13 cellular contexts compared by ENCODE assay signal in the genomic region with DNA sequence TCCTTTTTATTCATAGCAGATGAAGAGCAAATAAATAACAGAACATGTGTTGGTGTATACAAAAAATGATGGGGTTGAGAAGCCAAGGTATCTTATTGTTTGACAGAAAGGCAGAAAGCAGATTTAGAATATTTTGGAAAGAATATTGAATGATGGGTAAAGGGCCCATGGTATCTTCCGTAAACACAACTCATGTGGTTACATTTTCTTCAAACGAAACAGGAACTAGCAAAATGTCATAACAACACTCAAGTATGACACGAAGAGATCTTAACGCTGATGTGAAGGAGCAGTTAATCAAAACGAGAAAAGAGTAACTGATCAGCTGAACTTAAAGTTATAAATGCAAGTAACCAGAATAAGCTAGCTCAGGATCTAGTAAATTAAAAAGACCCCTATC.
DNase-seq lines count a peak whose midpoint lies in the region; ATAC-seq and TF ChIP-seq lines count a peak whose summit lies in the region.
"Had no signal": no experiment of that assay in that cellular context is flagged by ENCODE, and none has a peak within 500 bp of the region (broad histone marks: within the 10 kb centered on the region; RNA-seq: fewer than 3 reads in every experiment).

No MANE protein-coding gene starts in this region.

- no peak overlapping the region for H3K27ac ChIP-seq in CD4-positive, alpha-beta memory T cell (ENCODE audit: low read depth, low read length)
- H3K27ac ChIP-seq in suprapubic skin (no peak overlapping the region), adrenal gland (no peak overlapping the region), Peyer's patch (peak overlapping the region in 2 of 4 donors; percentile 32 to 49)
- H3K27ac ChIP-seq: VCaP had no signal

- DNase-seq in CD4-positive, alpha-beta memory T cell = peak in 1 of 5 donors; percentile 2
- no peak for DNase-seq in T-helper 2 cell treated with Interferon-gamma antibody and Interleukin-4, amounts not matched to agents 5 μg/mL and 100 μg/mL, for 36 hours (ENCODE audit: low spot score)
- DNase-seq in suprapubic skin (ENCODE audit: low spot score in 2 of 2) (no peak), adrenal gland (no peak), Peyer's patch (no peak), NCI-H2196 (lab: John Stamatoyannopoulos, UW; ENCODE audit: unreplicated experiment) (no peak)
- DNase-seq: activated naive CD4-positive, alpha-beta T cell treated with Interleukin-2 at 50 U/mL for 16 hours; Caco-2; NK-92 treated with Interleukin-12 subunit alpha and Interleukin-12 subunit beta, amount 100 ng/mL, for 24 hours had no signal

- no peaks in the 10 kb centered on the region for H3K27me3 ChIP-seq in CD4-positive, alpha-beta memory T cell (ENCODE audit: insufficient read depth, low read length)
- H3K27me3 ChIP-seq in suprapubic skin (no peaks in the 10 kb centered on the region), adrenal gland (no peaks in the 10 kb centered on the region), Peyer's patch (no peaks in the 10 kb centered on the region)

- peaks cover 0 to 6% (median 2%) of the 10 kb centered on the region in 4 donors for H3K4me1 Mint-ChIP-seq in CD4-positive, alpha-beta memory T cell
- H3K4me1 Mint-ChIP-seq in T-helper 2 cell treated with Interferon-gamma antibody and Interleukin-4, amounts not matched to agents 5 μg/mL and 100 μg/mL, for 36 hours (ENCODE audit: low read depth) = peaks cover 15% of the 10 kb centered on the region

- no peak overlapping the region for H3K4me3 ChIP-seq in CD4-positive, alpha-beta memory T cell (ENCODE audit: low read length in 2 of 2)
- H3K4me3 ChIP-seq in suprapubic skin = no peak overlapping the region
- no peak overlapping the region for H3K4me3 ChIP-seq in adrenal gland
- no peak overlapping the region for H3K4me3 ChIP-seq in Peyer's patch
- H3K4me3 ChIP-seq: smooth muscle cell had no signal

- H3K4me3 Mint-ChIP-seq in CD4-positive, alpha-beta memory T cell = peak overlapping the region in 6 of 8 donors; percentile 7 to 54 (median 12)
- peak overlapping the region; percentile 51 for H3K4me3 Mint-ChIP-seq in T-helper 2 cell treated with Interferon-gamma antibody and Interleukin-4, amounts not matched to agents 5 μg/mL and 100 μg/mL, for 36 hours

- TF ChIP-seq EP300 in suprapubic skin (IDR thresholded peaks at IDR 0.05) = no peak

- intact Hi-C loops in CD4-positive, alpha-beta memory T cell (cut with micrococcal nuclease) = no loop called here
- intact Hi-C loops in adrenal gland (cut with DNase I) = no loop called here

- no peak for TF ChIP-seq CTCF in suprapubic skin (IDR thresholded peaks at IDR 0.05)
- TF ChIP-seq CTCF in adrenal gland (IDR thresholded peaks at IDR 0.05) = no peak
- TF ChIP-seq CTCF in Peyer's patch (IDR thresholded peaks at IDR 0.05) = no peak

- H3K4me1 ChIP-seq in CD4-positive, alpha-beta memory T cell (ENCODE audit: insufficient read depth, low read length) = no peaks in the 10 kb centered on the region
- H3K4me1 ChIP-seq in suprapubic skin = peaks cover 4% of the 10 kb centered on the region
- H3K4me1 ChIP-seq in adrenal gland (replicated peaks in 1 of 2) = no peaks in the 10 kb centered on the region
- H3K4me1 ChIP-seq in Peyer's patch = no peaks in the 10 kb centered on the region
- H3K4me1 ChIP-seq: Caco-2 had no signal

- H3K27ac Mint-ChIP-seq in CD4-positive, alpha-beta memory T cell = peak overlapping the region in 2 of 7 donors; percentile 9
- H3K27ac Mint-ChIP-seq in T-helper 2 cell treated with Interferon-gamma antibody and Interleukin-4, amounts not matched to agents 5 μg/mL and 100 μg/mL, for 36 hours = peak overlapping the region; percentile 68

- H3K36me3 ChIP-seq in CD4-positive, alpha-beta memory T cell (ENCODE audit: insufficient read depth, low read length) = no peaks in the 10 kb centered on the region
- H3K36me3 ChIP-seq in suprapubic skin (no peaks in the 10 kb centered on the region), adrenal gland (replicated peaks in 1 of 2) (no peaks in the 10 kb centered on the region), Peyer's patch (no peaks in the 10 kb centered on the region)

- H3K36me3 Mint-ChIP-seq in CD4-positive, alpha-beta memory T cell = no peaks in the 10 kb centered on the region
- peaks cover 2% of the 10 kb centered on the region for H3K36me3 Mint-ChIP-seq in T-helper 2 cell treated with Interferon-gamma antibody and Interleukin-4, amounts not matched to agents 5 μg/mL and 100 μg/mL, for 36 hours (ENCODE audit: low read depth)

- TF ChIP-seq POLR2A in suprapubic skin (IDR thresholded peaks at IDR 0.05) (no peak), adrenal gland (IDR thresholded peaks at IDR 0.05) (no peak), Peyer's patch (IDR thresholded peaks at IDR 0.05) (no peak)

- no peaks in the 10 kb centered on the region for H3K27me3 Mint-ChIP-seq in CD4-positive, alpha-beta memory T cell
- H3K27me3 Mint-ChIP-seq in T-helper 2 cell treated with Interferon-gamma antibody and Interleukin-4, amounts not matched to agents 5 μg/mL and 100 μg/mL, for 36 hours (ENCODE audit: low read depth) = peaks cover 8% of the 10 kb centered on the region

- H3K9me3 Mint-ChIP-seq in CD4-positive, alpha-beta memory T cell = no peaks in the 10 kb centered on the region
- peaks cover 15% of the 10 kb centered on the region for H3K9me3 Mint-ChIP-seq in T-helper 2 cell treated with Interferon-gamma antibody and Interleukin-4, amounts not matched to agents 5 μg/mL and 100 μg/mL, for 36 hours

- peak; percentile 50 for ATAC-seq in GM19324 (IDR thresholded peaks at IDR 0.05; ENCODE audit: low FRiP score, unreplicated experiment)
- peak; percentile 70 for ATAC-seq in HG03175 (IDR thresholded peaks at IDR 0.05; ENCODE audit: unreplicated experiment)

- POLR2A ChIA-PET in CD4-positive, alpha-beta memory T cell (lab: Charles Lee; ENCODE audit: partially characterized antibody) = no interaction called here

- CTCF ChIA-PET in CD4-positive, alpha-beta memory T cell (lab: Charles Lee; ENCODE audit: partially characterized antibody) = no interaction called here

- H3K9me3 ChIP-seq in CD4-positive, alpha-beta memory T cell (ENCODE audit: control insufficient read depth in 1 of 2, low read length in 2 of 2) = no peaks in the 10 kb centered on the region
- no peaks in the 10 kb centered on the region for H3K9me3 ChIP-seq in suprapubic skin
- H3K9me3 ChIP-seq in adrenal gland (replicated peaks in 1 of 3) = no peaks in the 10 kb centered on the region
- H3K9me3 ChIP-seq in Peyer's patch = no peaks in the 10 kb centered on the region
- H3K9me3 ChIP-seq: Caco-2 had no signal

- WGBS in suprapubic skin = 55% methylated on average over 5 of the region's 5 CpGs
- 53 to 63% (median 59%) methylated on average over 5 of the region's 5 CpGs for WGBS in adrenal gland, 4 donors
